Comparison of ENCODE assay signal across 29 cellular contexts in genomic region chr3:182622241-182622545, GRCh38.
"Had no signal": no experiment of that assay in that cellular context is flagged by ENCODE, and none has a peak within 500 bp of the region (broad histone marks: within the 10 kb centered on the region; RNA-seq: fewer than 3 reads in every experiment).

No MANE protein-coding gene starts in this region.

- H3K27me3 Mint-ChIP-seq: activated naive CD4-positive, alpha-beta T cell treated with anti-CD3 and anti-CD28 coated beads, Interleukin-2, amount 10 ng/mL, durations not matched to agents 7 days and 5 days had no signal

- H3K27ac ChIP-seq: brain microvascular endothelial cell, PC-9, SJSA1 had no signal

- H2AFZ ChIP-seq: PC-9 had no signal

- H3K4me1 Mint-ChIP-seq: activated CD4-positive, alpha-beta memory T cell treated with anti-CD3 and anti-CD28 coated beads, Interleukin-2, amount 10 ng/mL, durations not matched to agents 7 days and 5 days; activated CD8-positive, alpha-beta memory T cell treated with anti-CD3 and anti-CD28 coated beads, Interleukin-2, amount 10 ng/mL, durations not matched to agents 7 days and 5 days; activated naive CD4-positive, alpha-beta T cell treated with anti-CD3 and anti-CD28 coated beads, Interleukin-2, amount 10 ng/mL, durations not matched to agents 7 days and 5 days; activated naive CD8-positive, alpha-beta T cell treated with anti-CD3 and anti-CD28 coated beads, Interleukin-2, amount 50 U/mL, for 24 hours had no signal

- H3K4me2 ChIP-seq: PC-9, SK-N-SH had no signal

- H3K9me3 ChIP-seq: SJSA1, SK-N-SH had no signal

- H3K4me3 ChIP-seq: PC-9, SJSA1 had no signal

- H3K9me3 Mint-ChIP-seq: activated CD4-positive, alpha-beta memory T cell treated with anti-CD3 and anti-CD28 coated beads, Interleukin-2, amount 10 ng/mL, durations not matched to agents 7 days and 5 days; activated naive CD4-positive, alpha-beta T cell treated with anti-CD3 and anti-CD28 coated beads, Interleukin-2, amount 10 ng/mL, durations not matched to agents 7 days and 5 days; activated naive CD8-positive, alpha-beta T cell treated with anti-CD3 and anti-CD28 coated beads, Interleukin-2, amount 50 U/mL, for 24 hours; T-helper 1 cell treated with Interleukin-12 subunit alpha and Interleukin-12 subunit beta and Interleukin-4 antibody, amounts not matched to agents 30 μg/mL and 1 μg/mL, for 36 hours; T-helper 2 cell treated with Interferon-gamma antibody and Interleukin-4, amounts not matched to agents 5 μg/mL and 100 μg/mL, for 36 hours had no signal

- H3K9me2 ChIP-seq: SK-N-SH had no signal

- H3K4me3 Mint-ChIP-seq: activated CD4-positive, alpha-beta memory T cell treated with anti-CD3 and anti-CD28 coated beads, Interleukin-2, amount 10 ng/mL, durations not matched to agents 7 days and 5 days; activated CD8-positive, alpha-beta memory T cell treated with anti-CD3 and anti-CD28 coated beads, Interleukin-2, amount 10 ng/mL, durations not matched to agents 7 days and 5 days; activated naive CD4-positive, alpha-beta T cell treated with anti-CD3 and anti-CD28 coated beads, Interleukin-2, amount 10 ng/mL, durations not matched to agents 7 days and 5 days; activated naive CD8-positive, alpha-beta T cell; activated naive CD8-positive, alpha-beta T cell treated with anti-CD3 and anti-CD28 coated beads, Interleukin-2, amount 50 U/mL, for 24 hours; T-helper 1 cell treated with Interleukin-12 subunit alpha and Interleukin-12 subunit beta and Interleukin-4 antibody, amounts not matched to agents 30 μg/mL and 1 μg/mL, for 36 hours; T-helper 2 cell treated with Interferon-gamma antibody and Interleukin-4, amounts not matched to agents 5 μg/mL and 100 μg/mL, for 36 hours; WTC11 had no signal

- H3K9ac ChIP-seq: SK-N-SH had no signal

- H3K36me3 ChIP-seq: brain microvascular endothelial cell, SJSA1 had no signal

- H3K27me3 ChIP-seq: brain microvascular endothelial cell, SJSA1 had no signal

- H3K36me3 Mint-ChIP-seq: activated CD8-positive, alpha-beta memory T cell treated with anti-CD3 and anti-CD28 coated beads, Interleukin-2, amount 10 ng/mL, durations not matched to agents 7 days and 5 days; activated naive CD4-positive, alpha-beta T cell treated with anti-CD3 and anti-CD28 coated beads, Interleukin-2, amount 10 ng/mL, durations not matched to agents 7 days and 5 days; activated naive CD8-positive, alpha-beta T cell; WTC11 had no signal

- DNase-seq: activated CD4-positive, alpha-beta memory T cell treated with anti-CD3 and anti-CD28 coated beads, Interleukin-2, amount 10 ng/mL, durations not matched to agents 7 days and 5 days; activated CD4-positive, alpha-beta T cell treated with anti-CD3 and anti-CD28 coated beads for 48 hours; activated CD4-positive, CD25-positive, alpha-beta regulatory T cell treated with anti-CD3 and anti-CD28 coated beads, Interleukin-2, amount 50 U/mL, for 72 hours; activated CD8-positive, alpha-beta memory T cell treated with anti-CD3 and anti-CD28 coated beads for 24 hours; activated CD8-positive, alpha-beta memory T cell treated with anti-CD3 and anti-CD28 coated beads, Interleukin-2, amount 10 ng/mL, durations not matched to agents 7 days and 5 days; activated CD8-positive, alpha-beta memory T cell treated with anti-CD3 and anti-CD28 coated beads, Interleukin-2, amount 50 U/mL, for 48 hours; activated effector memory CD4-positive, alpha-beta T cell treated with Interleukin-2 at 50 U/mL for 16 hours; activated naive CD4-positive, alpha-beta T cell treated with anti-CD3 and anti-CD28 coated beads, Interleukin-2, amount 10 ng/mL, durations not matched to agents 7 days and 5 days; activated naive CD8-positive, alpha-beta T cell treated with anti-CD3 and anti-CD28 coated beads, Interleukin-2, amount 50 U/mL, for 24 hours; activated T-cell treated with anti-CD3 and anti-CD28 coated beads, Interleukin-2, amount 50 U/mL, for 48 hours; aorta; brain microvascular endothelial cell; central memory CD4-positive, alpha-beta T cell; KG1; NCI-H1048; NCI-H1436; NCI-H1694; NCI-H1930; NCI-H2081 treated with DMSO at 0.1 percent for 48 hours; NCI-H345; NCI-H524 treated with DMSO at 0.1 percent for 48 hours; PC-9; SHP77 treated with DMSO at 0.1 percent for 48 hours had no signal

- H3K27ac Mint-ChIP-seq: activated CD4-positive, alpha-beta memory T cell treated with anti-CD3 and anti-CD28 coated beads, Interleukin-2, amount 10 ng/mL, durations not matched to agents 7 days and 5 days; activated CD8-positive, alpha-beta memory T cell treated with anti-CD3 and anti-CD28 coated beads, Interleukin-2, amount 10 ng/mL, durations not matched to agents 7 days and 5 days; activated naive CD4-positive, alpha-beta T cell treated with anti-CD3 and anti-CD28 coated beads, Interleukin-2, amount 10 ng/mL, durations not matched to agents 7 days and 5 days; activated naive CD8-positive, alpha-beta T cell; activated naive CD8-positive, alpha-beta T cell treated with anti-CD3 and anti-CD28 coated beads, Interleukin-2, amount 50 U/mL, for 24 hours; T-helper 1 cell treated with Interleukin-12 subunit alpha and Interleukin-12 subunit beta and Interleukin-4 antibody, amounts not matched to agents 30 μg/mL and 1 μg/mL, for 36 hours; T-helper 2 cell treated with Interferon-gamma antibody and Interleukin-4, amounts not matched to agents 5 μg/mL and 100 μg/mL, for 36 hours; WTC11 had no signal
